Comparison of ENCODE assay signal across 14 cellular contexts in the genomic region with DNA sequence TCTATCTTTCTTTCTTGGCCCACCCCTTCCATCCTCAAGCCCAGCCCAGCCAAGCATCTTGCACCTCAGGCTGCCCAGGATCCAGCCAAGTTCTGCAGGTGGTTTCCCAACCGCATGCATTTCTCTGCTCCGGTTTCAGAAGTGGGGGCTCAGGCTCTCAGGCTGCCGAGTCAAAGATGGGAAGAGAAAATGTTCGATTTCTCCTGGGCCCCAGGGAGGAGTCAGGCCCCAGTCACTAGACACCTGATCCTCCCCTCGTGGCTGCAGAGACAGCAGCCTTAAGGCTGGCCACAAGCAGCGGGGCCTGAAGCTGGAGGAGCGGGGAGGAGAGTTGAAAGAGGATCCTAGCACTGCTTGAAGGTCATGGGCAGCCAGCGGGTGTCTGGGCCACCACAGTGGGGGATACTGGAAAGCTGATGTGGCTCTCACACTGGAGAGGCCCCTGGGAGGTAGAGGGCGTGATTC. TPM values are rescaled to one million over a fixed set of nuclear protein-coding genes. Genes with fewer than 3 reads are reported as not detected.
DNase-seq lines count a peak whose midpoint lies in the region; ATAC-seq and TF ChIP-seq lines count a peak whose summit lies in the region.
"Had no signal": no experiment of that assay in that cellular context is flagged by ENCODE, and none has a peak within 500 bp of the region (broad histone marks: within the 10 kb centered on the region; RNA-seq: fewer than 3 reads in every experiment).

No MANE protein-coding gene starts in this region.

- H3K4me3 Mint-ChIP-seq in stimulated activated memory B cell treated with anti-CD40 and anti-IgM and Interleukin-4, amounts not matched to agents 10 μg/mL and 1 μg/mL and 100 μg/mL, for 72 hours, result no peak overlapping the region
- H3K4me3 Mint-ChIP-seq: activated naive CD8-positive, alpha-beta T cell treated with anti-CD3 and anti-CD28 coated beads, Interleukin-2, amount 10 ng/mL, durations not matched to agents 7 days and 5 days; CD4-positive, alpha-beta T cell; immature natural killer cell had no signal

- TF ChIP-seq RAD21 in IMR-90 (IDR thresholded peaks at IDR 0.05; ENCODE audit: low read length), result no peak

- peaks cover 16% of the 10 kb centered on the region for H3K4me1 Mint-ChIP-seq in stimulated activated memory B cell treated with anti-CD40 and anti-IgM and Interleukin-4, amounts not matched to agents 10 μg/mL and 1 μg/mL and 100 μg/mL, for 72 hours
- H3K4me1 Mint-ChIP-seq: immature natural killer cell had no signal

- H3K4me3 ChIP-seq in IMR-90 (ENCODE audit: insufficient read depth, low read depth, low read length) (no peak overlapping the region), choroid plexus epithelial cell (ENCODE audit: low read depth, low read length) (no peak overlapping the region)
- H3K4me3 ChIP-seq: coronary artery, esophagus squamous epithelium had no signal

- H4K5ac ChIP-seq in IMR-90 (ENCODE audit: low read depth, low read length), result no peak overlapping the region

- no peak overlapping the region for H2BK120ac ChIP-seq in IMR-90 (ENCODE audit: low read depth, low read length)

- 20% methylated on average over 1 of the region's 9 CpGs; no CpG with 5 or more reads in 1 of the 2 experiments for WGBS in IMR-90 (ENCODE audit: extremely low coverage in 2 of 2, insufficient read length in 1 of 2), 2 experiments

- H3K36me3 ChIP-seq in IMR-90 (ENCODE audit: control insufficient read depth, insufficient read depth, low read length), result no peaks in the 10 kb centered on the region
- H3K36me3 ChIP-seq: esophagus squamous epithelium had no signal

- BruUV-seq in IMR-90 (replicated peaks; lab: Mats Ljungman, UMichigan), result no TSS peak

- no peak for DNase-seq in IMR-90
- DNase-seq in choroid plexus epithelial cell (ENCODE audit: low read depth), result peak; percentile 69
- DNase-seq in NCI-H510A (lab: John Stamatoyannopoulos, UW), result no peak
- no peak for DNase-seq in AG08396 (ENCODE audit: low spot score)
- DNase-seq in cerebellar nuclear complex (lab: John Stamatoyannopoulos, UW), result no peak
- DNase-seq: activated naive CD8-positive, alpha-beta T cell treated with anti-CD3 and anti-CD28 coated beads, Interleukin-2, amount 10 ng/mL, durations not matched to agents 7 days and 5 days; CD4-positive, alpha-beta T cell; esophagus squamous epithelium; immature natural killer cell; NCI-H524; Right ventricle myocardium superior had no signal

- H4K91ac ChIP-seq in IMR-90 (ENCODE audit: insufficient read depth, low read depth, low read length), result no peak overlapping the region

- no peak overlapping the region for H3K4ac ChIP-seq in IMR-90 (ENCODE audit: low read depth, low read length)

- in situ Hi-C loops in IMR-90 (cut with MboI; ENCODE audit: low sequenced_read_pairs), result no loop called here

- H4K8ac ChIP-seq in IMR-90 (ENCODE audit: low read depth in 2 of 2, low read length in 2 of 2), result no peak overlapping the region

- H3K9me1 ChIP-seq in IMR-90 (ENCODE audit: insufficient read depth, low read length), result no peaks in the 10 kb centered on the region

- no peak for TF ChIP-seq CTCF in IMR-90 (conservative IDR thresholded peaks at IDR 0.05; ENCODE audit: low read depth, low read length)
- TF ChIP-seq CTCF in choroid plexus epithelial cell (conservative IDR thresholded peaks at IDR 0.05; ENCODE audit: low read depth, low read length), result no peak

- H3K4me1 ChIP-seq in IMR-90 (ENCODE audit: control insufficient read depth, insufficient read depth, low read length), result no peaks in the 10 kb centered on the region; the same call in 1 of the 2 replicates
- H3K4me1 ChIP-seq: esophagus squamous epithelium had no signal

- H2AK5ac ChIP-seq in IMR-90 (ENCODE audit: low read depth, low read length), result no peak overlapping the region

- no peak overlapping the region for H3K56ac ChIP-seq in IMR-90 (ENCODE audit: extremely low read depth, insufficient read depth, low read length)

- H2BK5ac ChIP-seq in IMR-90 (ENCODE audit: low read depth, low read length, poor library complexity, severe bottlenecking), result no peak overlapping the region

- TF ChIP-seq POLR2A in IMR-90 (IDR thresholded peaks at IDR 0.05; ENCODE audit: low read depth, low read length), result no peak

- no peaks in the 10 kb centered on the region for H4K20me1 ChIP-seq in IMR-90 (ENCODE audit: insufficient read depth, low read length)

- no peaks in the 10 kb centered on the region for H3K9me3 ChIP-seq in IMR-90 (ENCODE audit: control insufficient read depth, insufficient read depth, low read length)
- H3K9me3 ChIP-seq: esophagus squamous epithelium had no signal

- intact Hi-C loops in IMR-90 (cut with micrococcal nuclease), result no loop called here

- no peak overlapping the region for H3K4me2 ChIP-seq in IMR-90 (ENCODE audit: low read depth, low read length)

- peak overlapping the region; percentile 39 for H2AFZ ChIP-seq in IMR-90 (replicated peaks; ENCODE audit: low read length, poor library complexity)

- H2BK20ac ChIP-seq in IMR-90 (ENCODE audit: low read depth, low read length), result no peak overlapping the region

- ATAC-seq in GM19452 (IDR thresholded peaks at IDR 0.05; ENCODE audit: unreplicated experiment) (peak; percentile 59), IMR-90 (ENCODE audit: low read depth) (peak; percentile 35)
- ATAC-seq in stimulated activated memory B cell treated with anti-CD40 and anti-IgM and Interleukin-4, amounts not matched to agents 10 μg/mL and 1 μg/mL and 100 μg/mL, for 72 hours, result peak; percentile 81

- H3K27ac ChIP-seq in IMR-90 (ENCODE audit: insufficient read depth, low read length), result no peak overlapping the region
- H3K27ac ChIP-seq: coronary artery, esophagus squamous epithelium had no signal

- H3K14ac ChIP-seq in IMR-90 (replicated peaks; ENCODE audit: low read depth, low read length), result no peak overlapping the region

- CTCF ChIA-PET in IMR-90 (lab: Yijun Ruan, JAX), result no interaction called here

- peaks cover 6% of the 10 kb centered on the region for H3K36me3 Mint-ChIP-seq in stimulated activated memory B cell treated with anti-CD40 and anti-IgM and Interleukin-4, amounts not matched to agents 10 μg/mL and 1 μg/mL and 100 μg/mL, for 72 hours
- H3K36me3 Mint-ChIP-seq: activated naive CD8-positive, alpha-beta T cell treated with anti-CD3 and anti-CD28 coated beads, Interleukin-2, amount 10 ng/mL, durations not matched to agents 7 days and 5 days had no signal

- POLR2A ChIA-PET in IMR-90 (lab: Charles Lee; ENCODE audit: unreplicated experiment), result no interaction called here

- no peak overlapping the region for H3K18ac ChIP-seq in IMR-90 (ENCODE audit: low read depth, low read length)

- H3K79me1 ChIP-seq in IMR-90 (ENCODE audit: low read depth in 1 of 2, low read length in 2 of 2), result no peaks in the 10 kb centered on the region

- H3K27me3 Mint-ChIP-seq in stimulated activated memory B cell treated with anti-CD40 and anti-IgM and Interleukin-4, amounts not matched to agents 10 μg/mL and 1 μg/mL and 100 μg/mL, for 72 hours, result peaks cover 23% of the 10 kb centered on the region
- H3K27me3 Mint-ChIP-seq: activated naive CD8-positive, alpha-beta T cell treated with anti-CD3 and anti-CD28 coated beads, Interleukin-2, amount 10 ng/mL, durations not matched to agents 7 days and 5 days had no signal

- no peak overlapping the region for H2AK9ac ChIP-seq in IMR-90 (replicated peaks; ENCODE audit: low read depth, low read length, poor library complexity)

- no peak overlapping the region for H3K27ac Mint-ChIP-seq in stimulated activated memory B cell treated with anti-CD40 and anti-IgM and Interleukin-4, amounts not matched to agents 10 μg/mL and 1 μg/mL and 100 μg/mL, for 72 hours
- H3K27ac Mint-ChIP-seq: activated naive CD8-positive, alpha-beta T cell treated with anti-CD3 and anti-CD28 coated beads, Interleukin-2, amount 10 ng/mL, durations not matched to agents 7 days and 5 days; CD4-positive, alpha-beta T cell; immature natural killer cell had no signal

- peaks cover 5% of the 10 kb centered on the region for H3K9me3 Mint-ChIP-seq in stimulated activated memory B cell treated with anti-CD40 and anti-IgM and Interleukin-4, amounts not matched to agents 10 μg/mL and 1 μg/mL and 100 μg/mL, for 72 hours

- no peak overlapping the region for H3K23ac ChIP-seq in IMR-90 (ENCODE audit: low read depth, low read length)

- H3K27me3 ChIP-seq in IMR-90 (ENCODE audit: control insufficient read depth, insufficient read depth, low read length), result peaks cover 15% of the 10 kb centered on the region
- H3K27me3 ChIP-seq: esophagus squamous epithelium had no signal

- dilution Hi-C loops in IMR-90 (cut with HindIII; ENCODE audit: low sequenced_read_pairs, unreplicated experiment), result no loop called here

- H2BK15ac ChIP-seq in IMR-90 (ENCODE audit: low read depth, low read length), result no peak overlapping the region

- H3K9ac ChIP-seq in IMR-90 (ENCODE audit: low read depth, low read length), result no peak overlapping the region

TF ChIP-seq in IMR-90, 13 proteins besides CTCF, POLR2A, EP300 and RAD21:
- TF ChIP-seq CHD1 (IDR thresholded peaks at IDR 0.05; ENCODE audit: low read depth, low read length) (no peak), RCOR1 (IDR thresholded peaks at IDR 0.05; ENCODE audit: insufficient replicate concordance, low read length) (no peak), MXI1 (IDR thresholded peaks at IDR 0.05; ENCODE audit: borderline replicate concordance, low read depth, low read length) (no peak), MAZ (IDR thresholded peaks at IDR 0.05; ENCODE audit: borderline replicate concordance, low read depth, low read length) (no peak), BHLHE40 (IDR thresholded peaks at IDR 0.05; ENCODE audit: low read depth, low read length) (no peak), CEBPB (IDR thresholded peaks at IDR 0.05; ENCODE audit: low read depth, low read length) (no peak), RFX5 (IDR thresholded peaks at IDR 0.05; ENCODE audit: low read depth, low read length) (no peak)
- TF ChIP-seq, protein P1, sequence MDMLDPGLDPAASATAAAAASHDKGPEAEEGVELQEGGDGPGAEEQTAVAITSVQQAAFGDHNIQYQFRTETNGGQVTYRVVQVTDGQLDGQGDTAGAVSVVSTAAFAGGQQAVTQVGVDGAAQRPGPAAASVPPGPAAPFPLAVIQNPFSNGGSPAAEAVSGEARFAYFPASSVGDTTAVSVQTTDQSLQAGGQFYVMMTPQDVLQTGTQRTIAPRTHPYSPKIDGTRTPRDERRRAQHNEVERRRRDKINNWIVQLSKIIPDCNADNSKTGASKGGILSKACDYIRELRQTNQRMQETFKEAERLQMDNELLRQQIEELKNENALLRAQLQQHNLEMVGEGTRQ (IDR thresholded peaks at IDR 0.05; ENCODE audit: low read depth, low read length), result no peak

RNA-seq across cellular contexts. Expression of a gene that starts 42.2 kb away (rescaled TPM):
- total RNA-seq in IMR-90 (2012; rRNA removed), result 10.9 and 13.1 TPM in 2 replicates
- 21.8 and 26.7 TPM in 2 replicates for polyA plus RNA-seq in IMR-90 (2012; rRNA removed)
- 15.3 and 24.4 TPM in 2 replicates for polyA plus RNA-seq in IMR-90 (2012; cell fraction: cytosol; rRNA removed)
- 15.6 and 20.7 TPM in 2 replicates for polyA plus RNA-seq in IMR-90 (2012; cell fraction: nucleus; rRNA removed; ENCODE audit: low replicate concordance)
